In the genomic region with DNA sequence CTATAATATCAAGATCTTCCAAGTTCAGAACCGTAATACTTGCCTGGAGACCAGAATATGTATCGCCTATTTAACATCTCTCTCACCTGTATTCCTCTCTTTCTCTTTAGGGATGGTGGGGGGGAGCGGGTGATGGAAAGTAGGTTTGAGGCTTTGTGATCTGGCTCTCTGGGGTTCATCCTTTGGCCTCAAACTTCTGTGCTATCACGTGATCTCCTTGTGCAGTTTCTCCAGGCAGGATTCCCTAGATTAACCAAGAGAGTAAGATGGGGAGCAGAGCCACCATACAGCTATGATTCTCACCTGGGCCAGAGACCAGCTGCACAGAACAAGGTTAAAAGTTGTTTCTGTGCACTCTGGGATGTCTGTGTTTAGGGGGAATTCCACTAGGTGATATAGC, we compare ENCODE assay signal across 18 cellular contexts. TPM values are rescaled to one million over a fixed set of nuclear protein-coding genes. Genes with fewer than 3 reads are reported as not detected.
A peak's percentile ranks its signal among the peaks of the same experiment; 100 is the strongest.
DNase-seq lines count a peak whose midpoint lies in the region; ATAC-seq, FAIRE-seq and TF ChIP-seq lines count a peak whose summit lies in the region.
"Had no signal": no experiment of that assay in that cellular context is flagged by ENCODE, and none has a peak within 500 bp of the region (broad histone marks: within the 10 kb centered on the region; RNA-seq: fewer than 3 reads in every experiment).

No MANE protein-coding gene starts in this region.

- H3K9me3 ChIP-seq in HepG2 (ENCODE audit: low read length) (no peaks in the 10 kb centered on the region), right lobe of liver (no peaks in the 10 kb centered on the region), K562 (replicated peaks; ENCODE audit: control insufficient read depth, insufficient read depth, low read depth, low read length) (no peaks in the 10 kb centered on the region), mesenchymal stem cell (ENCODE audit: control insufficient read depth, low read length) (no peaks in the 10 kb centered on the region)
- H3K9me3 ChIP-seq: BE2C, BLaER1 had no signal

- TF ChIP-seq EP300 in HepG2 (IDR thresholded peaks at IDR 0.05; ENCODE audit: low read depth in 2 of 2, low read length in 2 of 2) (no peak), HepG2 (CRISPR knock-in tag; IDR thresholded peaks at IDR 0.05; ENCODE audit: borderline replicate concordance) (no peak), K562 (IDR thresholded peaks at IDR 0.05; ENCODE audit: low read length) (no peak)

- no peak for FAIRE-seq in HepG2 (lab: Jason Lieb, UNC)
- no peak for FAIRE-seq in K562 (lab: Jason Lieb, UNC)
- FAIRE-seq: GM12878 had no signal

- H2BK120ac ChIP-seq in mesenchymal stem cell (ENCODE audit: low read depth, low read length): no peak overlapping the region

- H3K27me3 ChIP-seq in HepG2 (ENCODE audit: control insufficient read depth in 1 of 2, insufficient read depth in 2 of 2, low read length in 2 of 2): peaks cover 0 to 34% of the 10 kb centered on the region in 2 experiments; a peak in 3 of 5 replicates
- no peaks in the 10 kb centered on the region for H3K27me3 ChIP-seq in right lobe of liver
- H3K27me3 ChIP-seq in K562 (ENCODE audit: control insufficient read depth in 2 of 2, insufficient read depth in 2 of 2, low read length in 2 of 2): no peaks in the 10 kb centered on the region
- H3K27me3 ChIP-seq in mesenchymal stem cell (ENCODE audit: control insufficient read depth in 1 of 2, insufficient read depth in 1 of 2, low read length in 2 of 2): peaks cover 0 to 18% of the 10 kb centered on the region in 2 experiments
- H3K27me3 ChIP-seq: BE2C, BLaER1 had no signal

- WGBS in HepG2 (ENCODE audit: low lambda C conversion rate): 28% methylated on average over 4 of the region's 4 CpGs
- WGBS in right lobe of liver (ENCODE audit: insufficient coverage, low coverage, low lambda C conversion rate, missing lambda C conversion rate): 89% methylated on average over 4 of the region's 4 CpGs
- 42% methylated on average over 4 of the region's 4 CpGs for WGBS in K562 (ENCODE audit: insufficient coverage, low coverage, missing lambda C conversion rate)
- 86% methylated on average over 2 of the region's 4 CpGs for WGBS in mesenchymal stem cell

- H3K4me2 ChIP-seq in HepG2 (ENCODE audit: low read depth, low read length) (no peak overlapping the region), K562 (ENCODE audit: insufficient read depth, low read length) (no peak overlapping the region), mesenchymal stem cell (ENCODE audit: low read length, poor library complexity, severe bottlenecking) (no peak overlapping the region)
- H3K4me2 ChIP-seq: BLaER1 had no signal

- peak overlapping the region; percentile 42 to 86 for H2BK12ac ChIP-seq in mesenchymal stem cell (ENCODE audit: low read length in 2 of 2)

- H2AFZ ChIP-seq in HepG2 (ENCODE audit: low read length) (no peak overlapping the region), K562 (ENCODE audit: low read depth, low read length) (no peak overlapping the region), mesenchymal stem cell (ENCODE audit: low read depth, low read length) (no peak overlapping the region)

- H4K8ac ChIP-seq in mesenchymal stem cell (ENCODE audit: low read length): no peak overlapping the region

- H3K4me1 ChIP-seq in HepG2 (ENCODE audit: insufficient read depth, low read length): no peaks in the 10 kb centered on the region
- H3K4me1 ChIP-seq in right lobe of liver: peaks cover 0 to 3% (median 0%) of the 10 kb centered on the region in 4 donors
- peaks cover 0 to 2% of the 10 kb centered on the region in 2 experiments; a peak in 2 of 5 replicates for H3K4me1 ChIP-seq in K562 (replicated peaks in 1 of 2; ENCODE audit: control insufficient read depth in 2 of 2, insufficient read depth in 2 of 2, low read length in 2 of 2)
- no peaks in the 10 kb centered on the region for H3K4me1 ChIP-seq in mesenchymal stem cell (ENCODE audit: control insufficient read depth, insufficient read depth, low read depth, low read length)

- H3K4me3 ChIP-seq in HepG2 (replicated peaks in 1 of 3; ENCODE audit: insufficient read depth in 1 of 3, low read depth in 2 of 3, low read length in 3 of 3) (no peak overlapping the region), right lobe of liver (no peak overlapping the region), K562 (no peak overlapping the region), mesenchymal stem cell (ENCODE audit: insufficient read depth in 1 of 2, low read depth in 1 of 2, low read length in 2 of 2) (no peak overlapping the region)
- H3K4me3 ChIP-seq: BLaER1, GM12878 had no signal

- no peak for ATAC-seq in HepG2
- ATAC-seq in right lobe of liver: no peak
- no peak for ATAC-seq in K562

- H3K27ac ChIP-seq in HepG2 (ENCODE audit: extremely low read length, insufficient read depth, low read length) (no peak overlapping the region), right lobe of liver (no peak overlapping the region), K562 (ENCODE audit: extremely low read depth, low read depth, low read length) (no peak overlapping the region), mesenchymal stem cell (ENCODE audit: low read length, poor library complexity, severe bottlenecking) (no peak overlapping the region)
- H3K27ac ChIP-seq: 22Rv1, BLaER1 had no signal

- no peaks in the 10 kb centered on the region for H3K79me1 ChIP-seq in mesenchymal stem cell (replicated peaks; ENCODE audit: low read length, poor library complexity, severe bottlenecking)

- peak overlapping the region in 1 of 2 experiments; percentile 30 for H3K18ac ChIP-seq in mesenchymal stem cell (ENCODE audit: low read depth in 1 of 2, low read length in 2 of 2)

- TF ChIP-seq CTCF in HepG2 (CRISPR knock-in tag; IDR thresholded peaks at IDR 0.05) (no peak), right lobe of liver (IDR thresholded peaks at IDR 0.05) (no peak), K562 (IDR thresholded peaks at IDR 0.05 in 2 of 3, conservative IDR thresholded peaks at IDR 0.05 in 1 of 3; ENCODE audit: insufficient read depth in 2 of 3, low read depth in 1 of 3, low read length in 3 of 3) (no peak)

- no peak overlapping the region for H3K23ac ChIP-seq in mesenchymal stem cell (ENCODE audit: low read length in 2 of 2)

- no peak overlapping the region for H2BK15ac ChIP-seq in mesenchymal stem cell (ENCODE audit: low read depth, poor library complexity, severe bottlenecking)

- peak overlapping the region; percentile 32 for H4K91ac ChIP-seq in mesenchymal stem cell (ENCODE audit: low read length)

- in situ Hi-C loops in HepG2 (cut with HindIII; ENCODE audit: extremely low pct_ligation_motif_present, low pct_unique_long_range_greater_than_20kb) (loop anchor here (5.0 kb wide), 1 partner anchor 190 kb away; no protein-coding TSS in a partner anchor), K562 (cut with MboI) (loop anchor here (5.0 kb wide), 1 partner anchor 190 kb away; no protein-coding TSS in a partner anchor)

- no peaks in the 10 kb centered on the region for H3K36me3 ChIP-seq in HepG2 (replicated peaks in 1 of 2; ENCODE audit: control insufficient read depth in 1 of 2, insufficient read depth in 2 of 2, low read length in 2 of 2)
- H3K36me3 ChIP-seq in right lobe of liver: no peaks in the 10 kb centered on the region
- H3K36me3 ChIP-seq in K562 (ENCODE audit: control insufficient read depth, insufficient read depth, low read length): no peaks in the 10 kb centered on the region
- H3K36me3 ChIP-seq in mesenchymal stem cell (ENCODE audit: control insufficient read depth in 1 of 2, insufficient read depth in 2 of 2, low read depth in 1 of 2, low read length in 2 of 2): no peaks in the 10 kb centered on the region
- H3K36me3 ChIP-seq: BE2C, BLaER1 had no signal

- H3K9ac ChIP-seq in HepG2 (ENCODE audit: insufficient read depth, low read depth, low read length): no peak overlapping the region
- H3K9ac ChIP-seq in K562 (ENCODE audit: insufficient read depth in 1 of 2, low read depth in 2 of 2, low read length in 2 of 2): no peak overlapping the region
- H3K9ac ChIP-seq in mesenchymal stem cell (ENCODE audit: low read length): no peak overlapping the region
- H3K9ac ChIP-seq: BLaER1 had no signal

- H3K79me2 ChIP-seq in HepG2 (ENCODE audit: insufficient read depth, low read length) (no peaks in the 10 kb centered on the region), K562 (ENCODE audit: control insufficient read depth, insufficient read depth, low read length) (no peaks in the 10 kb centered on the region)

- TF ChIP-seq RAD21 in HepG2 (CRISPR knock-in tag; IDR thresholded peaks at IDR 0.05) (no peak), K562 (CRISPR knock-in tag; conservative IDR thresholded peaks at IDR 0.05 in 1 of 2, IDR thresholded peaks at IDR 0.05 in 1 of 2) (no peak)

- H4K20me1 ChIP-seq in HepG2 (ENCODE audit: insufficient read depth, low read length) (no peaks in the 10 kb centered on the region), K562 (replicated peaks; ENCODE audit: control insufficient read depth, insufficient read depth, low read length) (no peaks in the 10 kb centered on the region)
- H4K20me1 ChIP-seq: BLaER1 had no signal

- POLR2A ChIA-PET in HepG2 (lab: Yijun Ruan, JAX): no interaction called here
- POLR2A ChIA-PET in K562 (lab: Yijun Ruan, JAX): interaction anchor here (1.0 to 1.2 kb wide), 5 partner anchors 10 to 421 kb away, joined by 3 to 7 read pairs (median 4); no protein-coding TSS in a partner anchor

- BruUV-seq in HepG2 (replicated peaks; lab: Mats Ljungman, UMichigan) (no TSS peak), K562 (replicated peaks; lab: Mats Ljungman, UMichigan) (no TSS peak)

- H2BK5ac ChIP-seq in mesenchymal stem cell (ENCODE audit: low read depth, low read length, poor library complexity, severe bottlenecking): no peak overlapping the region

- TF ChIP-seq POLR2A in HepG2 (IDR thresholded peaks at IDR 0.05; ENCODE audit: insufficient read depth in 1 of 2, low read depth in 2 of 2, low read length in 2 of 2) (no peak), right lobe of liver (IDR thresholded peaks at IDR 0.05) (no peak), K562 (conservative IDR thresholded peaks at IDR 0.05) (no peak)

- H3K14ac ChIP-seq in mesenchymal stem cell (ENCODE audit: low read length in 2 of 2): no peak overlapping the region

- CTCF ChIA-PET in HepG2 (lab: Yijun Ruan, JAX; ENCODE audit: low intra/inter-chr PET ratio, low total read pairs): interaction anchor here (1.2 to 2.4 kb wide), 4 partner anchors 18 to 191 kb away, joined by 3 to 28 read pairs (median 7); no protein-coding TSS in a partner anchor
- CTCF ChIA-PET in K562 (lab: Yijun Ruan, JAX; ENCODE audit: low intra/inter-chr PET ratio): interaction anchor here (2.1 kb wide), 1 partner anchor 190 kb away, joined by 20 read pairs; no protein-coding TSS in a partner anchor

- intact Hi-C loops in HepG2 (cut with micrococcal nuclease; ENCODE audit: unreplicated experiment) (no loop called here), right lobe of liver (cut with DNase I) (no loop called here), K562 (cut with micrococcal nuclease) (loop anchor here (10.0 kb wide), 1 partner anchor 47 kb away; no protein-coding TSS in a partner anchor)

- H3K9me1 ChIP-seq in K562 (ENCODE audit: control insufficient read depth, insufficient read depth, low read length): no peaks in the 10 kb centered on the region

- DNase-seq in HepG2 (ENCODE audit: low spot score): no peak
- DNase-seq in right lobe of liver: no peak
- DNase-seq in K562 (ENCODE audit: extremely low read depth in 1 of 4, low spot score in 3 of 4): no peak
- no peak for DNase-seq in mesenchymal stem cell
- DNase-seq in mucosa of gallbladder (ENCODE audit: low spot score): no peak
- DNase-seq in kidney glomerular epithelial cell (lab: John Stamatoyannopoulos, UW): no peak
- DNase-seq: DMS 273 treated with DMSO at 0.1 percent for 48 hours, DMS79 had no signal

- no peak overlapping the region for H2AK5ac ChIP-seq in mesenchymal stem cell (ENCODE audit: low read length, severe bottlenecking)

- H3K4ac ChIP-seq in mesenchymal stem cell (ENCODE audit: low read depth in 1 of 2, low read length in 2 of 2): no peak overlapping the region

RNA-seq across cellular contexts. Expression of a gene that starts 5.2 kb away (rescaled TPM):
- total RNA-seq in HepG2 (2016; rRNA removed; fragmentation: Illumina TruSeq; extraction: Trizol): not detected in 2 replicates
- total RNA-seq in HepG2 (2016; cell fraction: cytosol; rRNA removed; fragmentation: Illumina TruSeq; extraction: Trizol; ENCODE audit: low read depth): not detected in 2 replicates
- not detected in 2 replicates for total RNA-seq in HepG2 (2016; cell fraction: insoluble cytoplasmic fraction; rRNA removed; fragmentation: Illumina TruSeq; extraction: Trizol)
- not detected in 2 replicates for total RNA-seq in HepG2 (2016; cell fraction: membrane; rRNA removed; fragmentation: Illumina TruSeq; extraction: Trizol)
- total RNA-seq in HepG2 (2016; cell fraction: nucleus; rRNA removed; fragmentation: Illumina TruSeq; extraction: Trizol): not detected in 2 replicates
- not detected in 2 replicates for polyA plus RNA-seq in HepG2 (2011; rRNA removed)
- not detected in 2 replicates for polyA plus RNA-seq in HepG2 (2011; cell fraction: cytosol; rRNA removed)
- polyA plus RNA-seq in HepG2 (2011; cell fraction: nucleus; rRNA removed): not detected in 2 replicates
- polyA plus RNA-seq in HepG2 (2012): not detected in 2 replicates
- not detected in 2 replicates for polyA plus RNA-seq in HepG2 (2016; cell fraction: cytosol; fragmentation: Illumina TruSeq; extraction: Trizol; ENCODE audit: low read depth)
- polyA plus RNA-seq in HepG2 (2016; cell fraction: insoluble cytoplasmic fraction; fragmentation: Illumina TruSeq; extraction: Trizol; ENCODE audit: low read depth): not detected in 2 replicates
- polyA plus RNA-seq in HepG2 (2016; cell fraction: membrane; fragmentation: Illumina TruSeq; extraction: Trizol; ENCODE audit: low read depth): not detected in 2 replicates
- polyA plus RNA-seq in HepG2 (2016; cell fraction: nucleus; fragmentation: Illumina TruSeq; extraction: Trizol; ENCODE audit: insufficient read depth, low read depth): not detected in 2 replicates
- not detected in 2 replicates for polyA minus RNA-seq in HepG2 (2011; rRNA and poly(A)+ RNA removed; ENCODE audit: low replicate concordance)
- not detected in 2 replicates for polyA minus RNA-seq in HepG2 (2011; cell fraction: cytosol; rRNA and poly(A)+ RNA removed)
- polyA minus RNA-seq in HepG2 (2011; cell fraction: nucleus; rRNA and poly(A)+ RNA removed): not detected in 2 replicates
- 1 to 10 TPM; 1.8 to 8.3 (median 4.5) TPM for total RNA-seq in right lobe of liver
- total RNA-seq in K562 (2011; cell fraction: chromatin; rRNA removed; ENCODE audit: low replicate concordance): not detected in 2 replicates
- total RNA-seq in K562 (2011; cell fraction: nucleolus; rRNA removed): not detected in 2 replicates
- 1.0 and 1.6 TPM in 2 replicates for total RNA-seq in K562 (2011; cell fraction: nucleoplasm; rRNA removed)
- 0.08 and 0.50 TPM in 2 replicates for total RNA-seq in K562 (2014; rRNA removed)
- 0.16 and 0.22 TPM in 2 replicates for total RNA-seq in K562 (2014; rRNA removed; fragmentation: Illumina TruSeq; extraction: Trizol)
- 0.23 and 0.29 TPM in 2 replicates for total RNA-seq in K562 (2015; rRNA removed; fragmentation: Illumina TruSeq; extraction: Trizol)
- 0.20 and 0.34 TPM in 2 replicates for total RNA-seq in K562 (2021)
- 0.14 TPM in 1 of 2 replicates, not detected in the other for polyA plus RNA-seq in K562 (2011; rRNA removed)
- not detected in 2 replicates for polyA plus RNA-seq in K562 (2011; cell fraction: cytosol; rRNA removed)
- 0.25 TPM in 1 of 2 replicates, not detected in the other for polyA plus RNA-seq in K562 (2011; cell fraction: nucleus; rRNA removed)
- 0.40 and 0.76 TPM in 2 replicates for polyA plus RNA-seq in K562 (2012)
- 0.19 and 0.42 TPM in 2 replicates for polyA plus RNA-seq in K562 (2014; fragmentation: Illumina TruSeq; extraction: Trizol)
- under 1 TPM; 0.13 to 0.18 TPM for polyA plus RNA-seq in K562 (2014; fragmentation: Nextera tagmentation; extraction: Ambion mirVana)
- polyA plus RNA-seq in K562 (2014; rRNA removed): 0.12 TPM in 1 of 2 replicates, not detected in the other
- polyA minus RNA-seq in K562 (2011; rRNA and poly(A)+ RNA removed): 0.09 TPM in 1 of 2 replicates, not detected in the other
- polyA minus RNA-seq in K562 (2011; cell fraction: cytosol; rRNA and poly(A)+ RNA removed): not detected in 2 replicates
- polyA minus RNA-seq in K562 (2011; cell fraction: nucleus; rRNA and poly(A)+ RNA removed): 0.56 TPM in 1 of 2 replicates, not detected in the other
- polyA plus RNA-seq in mesenchymal stem cell (2013, experiment 1 of 2): 151 TPM
- polyA plus RNA-seq in mesenchymal stem cell (2013, experiment 2 of 2): 182 TPM
- 18.2 TPM for total RNA-seq in mucosa of gallbladder
- total RNA-seq: A172; CD4-positive, alpha-beta memory T cell; CD4-positive, CD25-positive, alpha-beta regulatory T cell; CD8-positive, alpha-beta memory T cell; G401; GM12878 had no signal
- polyA plus RNA-seq: CD14-positive monocyte; CD4-positive, alpha-beta memory T cell; CD4-positive, CD25-positive, alpha-beta regulatory T cell; CD8-positive, alpha-beta memory T cell; GM12878 had no signal

RNA-seq across cellular contexts. Expression of a gene that starts 33.4 kb away (rescaled TPM):
- total RNA-seq in HepG2 (2016; rRNA removed; fragmentation: Illumina TruSeq; extraction: Trizol) (50.7 and 66.3 TPM in 2 replicates), right lobe of liver (10 to 100 TPM; 27.4 to 82.6 (median 68.1) TPM), K562 (2014; rRNA removed) (39.8 and 41.2 TPM in 2 replicates), K562 (2014; rRNA removed; fragmentation: Illumina TruSeq; extraction: Trizol) (42.7 and 43.3 TPM in 2 replicates), K562 (2015; rRNA removed; fragmentation: Illumina TruSeq; extraction: Trizol) (48.6 and 48.8 TPM in 2 replicates), K562 (2021) (33.1 and 33.8 TPM in 2 replicates), mucosa of gallbladder (18.8 TPM)
- 11.7 and 12.0 TPM in 2 replicates for total RNA-seq in HepG2 (2016; cell fraction: cytosol; rRNA removed; fragmentation: Illumina TruSeq; extraction: Trizol; ENCODE audit: low read depth)
- 54.0 and 71.4 TPM in 2 replicates for total RNA-seq in HepG2 (2016; cell fraction: insoluble cytoplasmic fraction; rRNA removed; fragmentation: Illumina TruSeq; extraction: Trizol)
- total RNA-seq in HepG2 (2016; cell fraction: membrane; rRNA removed; fragmentation: Illumina TruSeq; extraction: Trizol): 39.4 and 41.1 TPM in 2 replicates
- 23.2 and 24.9 TPM in 2 replicates for total RNA-seq in HepG2 (2016; cell fraction: nucleus; rRNA removed; fragmentation: Illumina TruSeq; extraction: Trizol)
- polyA plus RNA-seq in HepG2 (2011; rRNA removed) (31.0 and 37.1 TPM in 2 replicates), K562 (2011; rRNA removed) (53.4 and 62.3 TPM in 2 replicates), K562 (2014; fragmentation: Illumina TruSeq; extraction: Trizol) (55.5 and 62.2 TPM in 2 replicates), K562 (2014; fragmentation: Nextera tagmentation; extraction: Ambion mirVana) (10 to 100 TPM; 10.9 to 12.4 TPM), K562 (2014; rRNA removed) (37.4 and 47.1 TPM in 2 replicates)
- 33.2 and 42.6 TPM in 2 replicates for polyA plus RNA-seq in HepG2 (2011; cell fraction: cytosol; rRNA removed)
- 15.1 and 17.8 TPM in 2 replicates for polyA plus RNA-seq in HepG2 (2011; cell fraction: nucleus; rRNA removed)
- polyA plus RNA-seq in HepG2 (2012): 24.1 and 24.8 TPM in 2 replicates
- polyA plus RNA-seq in HepG2 (2016; cell fraction: cytosol; fragmentation: Illumina TruSeq; extraction: Trizol; ENCODE audit: low read depth): 10.2 and 13.1 TPM in 2 replicates
- 54.7 and 63.4 TPM in 2 replicates for polyA plus RNA-seq in HepG2 (2016; cell fraction: insoluble cytoplasmic fraction; fragmentation: Illumina TruSeq; extraction: Trizol; ENCODE audit: low read depth)
- polyA plus RNA-seq in HepG2 (2016; cell fraction: membrane; fragmentation: Illumina TruSeq; extraction: Trizol; ENCODE audit: low read depth): 26.6 and 28.7 TPM in 2 replicates
- polyA plus RNA-seq in HepG2 (2016; cell fraction: nucleus; fragmentation: Illumina TruSeq; extraction: Trizol; ENCODE audit: insufficient read depth, low read depth): 33.0 and 35.1 TPM in 2 replicates
- 4.1 and 30.1 TPM in 2 replicates for polyA minus RNA-seq in HepG2 (2011; rRNA and poly(A)+ RNA removed; ENCODE audit: low replicate concordance)
- polyA minus RNA-seq in HepG2 (2011; cell fraction: cytosol; rRNA and poly(A)+ RNA removed): 14.5 and 16.1 TPM in 2 replicates
- polyA minus RNA-seq in HepG2 (2011; cell fraction: nucleus; rRNA and poly(A)+ RNA removed): 23.0 and 27.8 TPM in 2 replicates
- total RNA-seq in K562 (2011; cell fraction: chromatin; rRNA removed; ENCODE audit: low replicate concordance): 19.4 and 28.2 TPM in 2 replicates
- total RNA-seq in K562 (2011; cell fraction: nucleolus; rRNA removed): 14.7 and 19.2 TPM in 2 replicates
- total RNA-seq in K562 (2011; cell fraction: nucleoplasm; rRNA removed): 24.1 and 28.7 TPM in 2 replicates
- polyA plus RNA-seq in K562 (2011; cell fraction: cytosol; rRNA removed): 30.1 and 56.9 TPM in 2 replicates
- polyA plus RNA-seq in K562 (2011; cell fraction: nucleus; rRNA removed): 18.4 and 28.6 TPM in 2 replicates
- 44.4 and 45.6 TPM in 2 replicates for polyA plus RNA-seq in K562 (2012)
- polyA minus RNA-seq in K562 (2011; rRNA and poly(A)+ RNA removed): 53.5 and 54.3 TPM in 2 replicates
- 14.6 and 16.9 TPM in 2 replicates for polyA minus RNA-seq in K562 (2011; cell fraction: cytosol; rRNA and poly(A)+ RNA removed)
- polyA minus RNA-seq in K562 (2011; cell fraction: nucleus; rRNA and poly(A)+ RNA removed): 15.3 and 29.4 TPM in 2 replicates
- polyA plus RNA-seq in mesenchymal stem cell (2013, experiment 1 of 2): 37.2 TPM
- polyA plus RNA-seq in mesenchymal stem cell (2013, experiment 2 of 2): 37.5 TPM
